Comparison of ENCODE assay signal across 8 cellular contexts in genomic region chr2:112254466-112255240, GRCh38. TPM values are rescaled to one million over a fixed set of nuclear protein-coding genes. Genes with fewer than 3 reads are reported as not detected.
A peak's percentile ranks its signal among the peaks of the same experiment; 100 is the strongest.
DNase-seq lines count a peak whose midpoint lies in the region; ATAC-seq and TF ChIP-seq lines count a peak whose summit lies in the region.

Gene ZC3H8, minus strand, starts transcription at chr2:112255042. Its CDS starts 61 bp downstream, at chr2:112254981.

- TF ChIP-seq CTCF in GM12875 (IDR thresholded peaks at IDR 0.05; ENCODE audit: borderline replicate concordance, insufficient read depth, low read depth, low read length) (peak; percentile 30; the same call in 1 of the 2 replicates), parathyroid adenoma (IDR thresholded peaks at IDR 0.05) (no peak), tibial artery (IDR thresholded peaks at IDR 0.05) (no peak)

- H3K9ac ChIP-seq in parathyroid adenoma = no peak within 1 kb of the TSS

- H3K4me2 ChIP-seq in parathyroid adenoma (ENCODE audit: low read length) = peak within 1 kb of the TSS; percentile 89

- H3K27ac ChIP-seq in parathyroid adenoma = peak within 1 kb of the TSS; percentile 81
- H3K27ac ChIP-seq in tibial artery = peak within 1 kb of the TSS; percentile 70

- peak within 1 kb of the TSS; percentile 97 for H2AFZ ChIP-seq in parathyroid adenoma

- H3K27me3 ChIP-seq in parathyroid adenoma (ENCODE audit: control insufficient read depth, insufficient read depth, low read length) (no peaks in the 10 kb centered on the region), tibial artery (no peaks in the 10 kb centered on the region)

- peak; percentile 50 for DNase-seq in NCI-H1417 treated with DMSO at 0.1 percent for 48 hours (lab: John Stamatoyannopoulos, UW)
- peak; percentile 58 to 93 for DNase-seq in SW 1271 (lab: John Stamatoyannopoulos, UW)
- peak; percentile 91 for DNase-seq in activated naive CD8-positive, alpha-beta T cell treated with anti-CD3 and anti-CD28 coated beads, Interleukin-2, amount 50 U/mL, for 16 hours (ENCODE audit: low read depth, low spot score)
- DNase-seq in Right ventricle myocardium superior = peak; percentile 97
- peak; percentile 89 to 96 for DNase-seq in tibial artery

- H3K9me3 ChIP-seq in parathyroid adenoma (ENCODE audit: control insufficient read depth, low read length) (no peaks in the 10 kb centered on the region), tibial artery (no peaks in the 10 kb centered on the region)

- ATAC-seq in HG02763 (IDR thresholded peaks at IDR 0.05; ENCODE audit: unreplicated experiment) = peak; percentile 90
- ATAC-seq in Right ventricle myocardium superior (ENCODE audit: poor library complexity) = peak; percentile 99

- no peaks in the 10 kb centered on the region for H3K36me3 ChIP-seq in parathyroid adenoma (ENCODE audit: control insufficient read depth, insufficient read depth, low read length)
- H3K36me3 ChIP-seq in tibial artery = peaks cover 0 to under 1% (median under 1%) of the 10 kb centered on the region in 3 donors

- H3K4me1 ChIP-seq in parathyroid adenoma = no peaks in the 10 kb centered on the region
- peaks cover 0 to 14% (median 9%) of the 10 kb centered on the region in 4 donors for H3K4me1 ChIP-seq in tibial artery

- H3K79me2 ChIP-seq in parathyroid adenoma = peaks cover 5% of the 10 kb centered on the region

- H3K4me3 ChIP-seq in GM12875 (ENCODE audit: low read depth, low read length) = peak within 1 kb of the TSS; percentile 65
- peak within 1 kb of the TSS; percentile 90 for H3K4me3 ChIP-seq in parathyroid adenoma (ENCODE audit: low read depth, low read length)
- peak within 1 kb of the TSS; percentile 62 to 68 for H3K4me3 ChIP-seq in tibial artery

- intact Hi-C loops in Right ventricle myocardium superior (cut with DNase I) = no loop called here
- intact Hi-C loops in tibial artery (cut with DNase I; ENCODE audit: low total_unique reads) = loop anchor here (5.0 to 10.0 kb wide), 2 partner anchors 132 to 180 kb away; partner anchors contain the start of gene RGPD8

RNA-seq across cellular contexts. Expression of gene ZC3H8, which starts in this region (rescaled TPM):
- total RNA-seq in Right ventricle myocardium superior = 12.0 TPM

Comparison
In these comparisons a context has a peak if more than half of its experiments do, and no peak if none do; other contexts are left out.
1. Peak in every context shown above with its lines: DNase-seq, ATAC-seq, H3K4me3 ChIP-seq and H3K27ac ChIP-seq.